ENCODE assay signal across 9 cellular contexts in genomic region chr3:81723732-81724313, GRCh38. TPM values are rescaled to one million over a fixed set of nuclear protein-coding genes. Genes with fewer than 3 reads are reported as not detected.
DNase-seq lines count a peak whose midpoint lies in the region; ATAC-seq and TF ChIP-seq lines count a peak whose summit lies in the region.
"Had no signal": no experiment of that assay in that cellular context is flagged by ENCODE, and none has a peak within 500 bp of the region (broad histone marks: within the 10 kb centered on the region; RNA-seq: fewer than 3 reads in every experiment).

No MANE protein-coding gene starts in this region.

- POLR2A ChIA-PET in IMR-90 (lab: Charles Lee; ENCODE audit: unreplicated experiment), result no interaction called here

- H2BK15ac ChIP-seq in IMR-90 (ENCODE audit: low read depth, low read length) (no peak overlapping the region; the same call in 2 of the 3 replicates), mesenchymal stem cell (ENCODE audit: low read depth, poor library complexity, severe bottlenecking) (no peak overlapping the region)

- peak overlapping the region; percentile 98 for H4K5ac ChIP-seq in IMR-90 (ENCODE audit: low read depth, low read length)

- H4K91ac ChIP-seq in IMR-90 (ENCODE audit: insufficient read depth, low read depth, low read length), result no peak overlapping the region
- H4K91ac ChIP-seq in mesenchymal stem cell (ENCODE audit: low read length), result no peak overlapping the region

- no peak overlapping the region for H2AFZ ChIP-seq in IMR-90 (replicated peaks; ENCODE audit: low read length, poor library complexity)
- H2AFZ ChIP-seq in mesenchymal stem cell (ENCODE audit: low read depth, low read length), result no peak overlapping the region

- H2BK5ac ChIP-seq in IMR-90 (ENCODE audit: low read depth, low read length, poor library complexity, severe bottlenecking), result peak overlapping the region; percentile 80
- H2BK5ac ChIP-seq in mesenchymal stem cell (ENCODE audit: low read depth, low read length, poor library complexity, severe bottlenecking), result no peak overlapping the region

- TF ChIP-seq RAD21 in IMR-90 (IDR thresholded peaks at IDR 0.05; ENCODE audit: low read length), result no peak

- H4K8ac ChIP-seq in IMR-90 (ENCODE audit: low read depth in 2 of 2, low read length in 2 of 2) (peak overlapping the region; percentile 9 to 95; a peak in 3 of 4 replicates), mesenchymal stem cell (ENCODE audit: low read length) (peak overlapping the region; percentile 72)

- H2BK12ac ChIP-seq in mesenchymal stem cell (ENCODE audit: low read length in 2 of 2), result no peak overlapping the region

- peak overlapping the region; percentile 96 for H3K27ac Mint-ChIP-seq in chondrocyte (ENCODE audit: unreplicated experiment)

- H3K9me3 ChIP-seq in IMR-90 (ENCODE audit: control insufficient read depth, insufficient read depth, low read length), result no peaks in the 10 kb centered on the region
- H3K9me3 ChIP-seq in mesenchymal stem cell (ENCODE audit: control insufficient read depth, low read length), result no peaks in the 10 kb centered on the region

- TF ChIP-seq CTCF in IMR-90 (conservative IDR thresholded peaks at IDR 0.05; ENCODE audit: low read depth, low read length) (no peak), chondrocyte (IDR thresholded peaks at IDR 0.05) (no peak)

- TF ChIP-seq POLR2A in IMR-90 (IDR thresholded peaks at IDR 0.05; ENCODE audit: low read depth, low read length), result no peak

- in situ Hi-C loops in IMR-90 (cut with MboI; ENCODE audit: low sequenced_read_pairs), result no loop called here

- no peaks in the 10 kb centered on the region for H3K36me3 Mint-ChIP-seq in chondrocyte (ENCODE audit: low read depth)

- no peaks in the 10 kb centered on the region for H4K20me1 ChIP-seq in IMR-90 (ENCODE audit: insufficient read depth, low read length)

- peak; percentile 29 for DNase-seq in COLO829 (ENCODE audit: low spot score)
- peak; percentile 59 for DNase-seq in IMR-90
- no peak for DNase-seq in chondrocyte (ENCODE audit: low spot score)
- peak; percentile 60 for DNase-seq in mesenchymal stem cell
- DNase-seq in T1000 (lab: John Stamatoyannopoulos, UW), result no peak
- no peak for DNase-seq in activated CD4-positive, alpha-beta T cell treated with anti-CD3 and anti-CD28 coated beads, Interleukin-2, amount 50 U/mL, for 1 hour
- no peak for DNase-seq in stimulated activated CD4-positive, alpha-beta T cell treated with anti-CD3 and anti-CD28 coated beads, Interleukin-4, amount 100 ng/mL, for 4 hours
- DNase-seq: NCI-H1436 had no signal

- H3K79me1 ChIP-seq in IMR-90 (ENCODE audit: low read depth in 1 of 2, low read length in 2 of 2), result peaks cover 9 to 41% of the 10 kb centered on the region in 2 experiments
- peaks cover 2% of the 10 kb centered on the region for H3K79me1 ChIP-seq in mesenchymal stem cell (replicated peaks; ENCODE audit: low read length, poor library complexity, severe bottlenecking)

- H3K36me3 ChIP-seq in IMR-90 (ENCODE audit: control insufficient read depth, insufficient read depth, low read length) (no peaks in the 10 kb centered on the region; the same call in 1 of the 2 replicates), mesenchymal stem cell (ENCODE audit: control insufficient read depth in 1 of 2, insufficient read depth in 2 of 2, low read depth in 1 of 2, low read length in 2 of 2) (peaks cover 0 to 8% of the 10 kb centered on the region in 2 experiments)

- ATAC-seq in IMR-90 (ENCODE audit: low read depth), result peak; percentile 75
- no peak for ATAC-seq in HG03457 (IDR thresholded peaks at IDR 0.05; ENCODE audit: unreplicated experiment)

- WGBS in IMR-90 (ENCODE audit: extremely low coverage in 2 of 2, insufficient read length in 1 of 2), 2 experiments, result 60% methylated on average over 1 of the region's 4 CpGs; no CpG with 5 or more reads in 1 of the 2 experiments
- 14% methylated on average over 3 of the region's 4 CpGs for WGBS in mesenchymal stem cell

- H3K14ac ChIP-seq in IMR-90 (replicated peaks; ENCODE audit: low read depth, low read length) (peak overlapping the region; percentile 81; the same call in 1 of the 2 replicates), mesenchymal stem cell (ENCODE audit: low read length in 2 of 2) (no peak overlapping the region)

- H3K4me1 ChIP-seq in IMR-90 (ENCODE audit: control insufficient read depth, insufficient read depth, low read length) (peaks cover 6% of the 10 kb centered on the region), mesenchymal stem cell (ENCODE audit: control insufficient read depth, insufficient read depth, low read depth, low read length) (no peaks in the 10 kb centered on the region)

- BruUV-seq in IMR-90 (replicated peaks; lab: Mats Ljungman, UMichigan), result no TSS peak

- H3K18ac ChIP-seq in IMR-90 (ENCODE audit: low read depth, low read length) (peak overlapping the region; percentile 97; the same call in 1 of the 2 replicates), mesenchymal stem cell (ENCODE audit: low read depth in 1 of 2, low read length in 2 of 2) (no peak overlapping the region)

- H3K4me3 ChIP-seq in IMR-90 (ENCODE audit: insufficient read depth, low read depth, low read length) (no peak overlapping the region), mesenchymal stem cell (ENCODE audit: insufficient read depth in 1 of 2, low read depth in 1 of 2, low read length in 2 of 2) (no peak overlapping the region)

- H3K9ac ChIP-seq in IMR-90 (ENCODE audit: low read depth, low read length) (peak overlapping the region; percentile 95), mesenchymal stem cell (ENCODE audit: low read length) (peak overlapping the region; percentile 64)

- no peaks in the 10 kb centered on the region for H3K9me3 Mint-ChIP-seq in chondrocyte (ENCODE audit: low read depth)

- peak overlapping the region; percentile 44 for H3K4me3 Mint-ChIP-seq in chondrocyte (ENCODE audit: unreplicated experiment)

- H3K4ac ChIP-seq in IMR-90 (ENCODE audit: low read depth, low read length) (peak overlapping the region; percentile 46; the same call in 1 of the 2 replicates), mesenchymal stem cell (ENCODE audit: low read depth in 1 of 2, low read length in 2 of 2) (no peak overlapping the region)

- intact Hi-C loops in IMR-90 (cut with micrococcal nuclease), result no loop called here

- peak overlapping the region; percentile 36; the same call in 1 of the 2 replicates for H3K56ac ChIP-seq in IMR-90 (ENCODE audit: extremely low read depth, insufficient read depth, low read length)

- H2BK120ac ChIP-seq in IMR-90 (ENCODE audit: low read depth, low read length) (peak overlapping the region; percentile 75; the same call in 1 of the 2 replicates), mesenchymal stem cell (ENCODE audit: low read depth, low read length) (no peak overlapping the region)

- H3K4me2 ChIP-seq in IMR-90 (ENCODE audit: low read depth, low read length), result peak overlapping the region; percentile 93
- H3K4me2 ChIP-seq in mesenchymal stem cell (ENCODE audit: low read length, poor library complexity, severe bottlenecking), result peak overlapping the region; percentile 18

- CTCF ChIA-PET in IMR-90 (lab: Yijun Ruan, JAX), result interaction anchor here (1.6 kb wide), 1 partner anchor 12 kb away, joined by 6 read pairs; no protein-coding TSS in a partner anchor

- no peaks in the 10 kb centered on the region for H3K9me1 ChIP-seq in IMR-90 (ENCODE audit: insufficient read depth, low read length)

- peaks cover 41% of the 10 kb centered on the region for H3K4me1 Mint-ChIP-seq in chondrocyte (ENCODE audit: low read depth)

- H3K23ac ChIP-seq in IMR-90 (ENCODE audit: low read depth, low read length) (no peak overlapping the region), mesenchymal stem cell (ENCODE audit: low read length in 2 of 2) (no peak overlapping the region)

- H2AK9ac ChIP-seq in IMR-90 (replicated peaks; ENCODE audit: low read depth, low read length, poor library complexity), result no peak overlapping the region

- H3K27me3 ChIP-seq in IMR-90 (ENCODE audit: control insufficient read depth, insufficient read depth, low read length), result no peaks in the 10 kb centered on the region
- no peaks in the 10 kb centered on the region for H3K27me3 ChIP-seq in mesenchymal stem cell (ENCODE audit: control insufficient read depth in 1 of 2, insufficient read depth in 1 of 2, low read length in 2 of 2)

- dilution Hi-C loops in IMR-90 (cut with HindIII; ENCODE audit: low sequenced_read_pairs, unreplicated experiment), result no loop called here

- H2BK20ac ChIP-seq in IMR-90 (ENCODE audit: low read depth, low read length), result peak overlapping the region; percentile 5; the same call in 1 of the 2 replicates

- H3K27ac ChIP-seq in IMR-90 (ENCODE audit: insufficient read depth, low read length) (peak overlapping the region; percentile 75), mesenchymal stem cell (ENCODE audit: low read length, poor library complexity, severe bottlenecking) (peak overlapping the region; percentile 84)

- no peaks in the 10 kb centered on the region for H3K27me3 Mint-ChIP-seq in chondrocyte (ENCODE audit: low read depth)

- no peak overlapping the region for H2AK5ac ChIP-seq in IMR-90 (ENCODE audit: low read depth, low read length)
- no peak overlapping the region for H2AK5ac ChIP-seq in mesenchymal stem cell (ENCODE audit: low read length, severe bottlenecking)

TF ChIP-seq in IMR-90, 13 proteins besides CTCF, POLR2A, EP300 and RAD21:
- TF ChIP-seq RCOR1 (IDR thresholded peaks at IDR 0.05; ENCODE audit: insufficient replicate concordance, low read length), result no peak

RNA-seq across cellular contexts. Expression of gene GBE1, which starts 37.6 kb away (rescaled TPM):
- total RNA-seq in IMR-90 (2012; rRNA removed), result 90.3 and 122 TPM in 2 replicates
- 26.5 and 36.7 TPM in 2 replicates for polyA plus RNA-seq in IMR-90 (2012; rRNA removed)
- 5.6 and 6.6 TPM in 2 replicates for polyA plus RNA-seq in IMR-90 (2012; cell fraction: cytosol; rRNA removed)
- 2.0 and 25.1 TPM in 2 replicates for polyA plus RNA-seq in IMR-90 (2012; cell fraction: nucleus; rRNA removed; ENCODE audit: low replicate concordance)
- total RNA-seq in chondrocyte, result 53.8 to 68.4 TPM (median 55.0 TPM) in 3 replicates
- polyA plus RNA-seq in mesenchymal stem cell (2013, experiment 1 of 2), result 18.4 TPM
- polyA plus RNA-seq in mesenchymal stem cell (2013, experiment 2 of 2), result 18.6 TPM

Comparison
In these comparisons a context has a peak if more than half of its experiments do, and no peak if none do; other contexts are left out.
1. DNase-seq: peak in COLO829 (single experiment), IMR-90 (single experiment) and mesenchymal stem cell (single experiment); none in chondrocyte (single experiment), T1000 (single experiment), activated CD4-positive, alpha-beta T cell treated with anti-CD3 and anti-CD28 coated beads, Interleukin-2, amount 50 U/mL, for 1 hour (single experiment) and stimulated activated CD4-positive, alpha-beta T cell treated with anti-CD3 and anti-CD28 coated beads, Interleukin-4, amount 100 ng/mL, for 4 hours (0 of 2).